In the genomic region with DNA sequence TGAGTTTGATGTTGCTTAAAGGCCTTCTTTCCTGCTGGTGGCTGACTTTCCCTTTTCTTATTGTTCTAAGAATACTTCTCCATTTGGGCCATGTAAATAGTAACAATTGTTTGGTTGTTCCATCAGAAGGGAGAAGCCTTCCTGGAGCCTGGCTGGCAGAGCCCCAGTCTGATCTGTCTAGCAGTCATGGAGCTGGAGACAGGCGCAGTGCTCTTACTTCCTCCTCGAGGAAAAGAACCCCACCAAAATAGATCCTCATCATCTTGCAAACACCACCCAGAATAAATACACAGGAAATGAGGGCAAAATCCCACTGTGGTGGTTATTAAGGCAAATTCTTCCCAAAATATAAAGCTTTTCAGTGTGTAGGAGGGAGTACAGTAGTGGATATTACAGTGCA, we compare ENCODE assay signal across 14 cellular contexts.
DNase-seq lines count a peak whose midpoint lies in the region; ATAC-seq, FAIRE-seq and TF ChIP-seq lines count a peak whose summit lies in the region.
"Had no signal": no experiment of that assay in that cellular context is flagged by ENCODE, and none has a peak within 500 bp of the region (broad histone marks: within the 10 kb centered on the region; RNA-seq: fewer than 3 reads in every experiment).

No MANE protein-coding gene starts in this region.

- peaks cover 32% of the 10 kb centered on the region for H3K4me1 ChIP-seq in endothelial cell of umbilical vein (ENCODE audit: control insufficient read depth, extremely low read depth, insufficient read depth, low read length)
- H3K4me1 ChIP-seq in mesodermal cell (ENCODE audit: control insufficient read depth, insufficient read depth, low read length, poor library complexity, severe bottlenecking), result peaks cover 10% of the 10 kb centered on the region

- intact Hi-C loops in endothelial cell of umbilical vein (cut with micrococcal nuclease), result no loop called here
- intact Hi-C loops in activated T-helper 1 cell treated with anti-CD3 and anti-CD28 coated beads, Interleukin-12 subunit alpha, Interleukin-12 subunit beta, Interleukin-2, Interleukin-4 antibody, amounts not matched to agents 30 ng/mL and 10 ng/mL and 1 ng/mL, durations not matched to agents 14 hours and 24 hours and 36 hours (cut with micrococcal nuclease), result no loop called here
- intact Hi-C loops in activated CD8-positive, alpha-beta T cell treated with anti-CD3 and anti-CD28 coated beads for 36 hours (cut with micrococcal nuclease), result no loop called here

- no peaks in the 10 kb centered on the region for H4K20me1 ChIP-seq in endothelial cell of umbilical vein (replicated peaks; ENCODE audit: control insufficient read depth, extremely low read depth, insufficient read depth, low read length)

- H3K27ac Mint-ChIP-seq in activated T-helper 1 cell treated with anti-CD3 and anti-CD28 coated beads, Interleukin-12 subunit alpha, Interleukin-12 subunit beta, Interleukin-2, Interleukin-4 antibody, amounts not matched to agents 30 ng/mL and 10 ng/mL and 1 ng/mL, durations not matched to agents 14 hours and 24 hours and 36 hours, result no peak overlapping the region
- H3K27ac Mint-ChIP-seq in activated CD8-positive, alpha-beta T cell treated with anti-CD3 and anti-CD28 coated beads for 36 hours, result no peak overlapping the region
- H3K27ac Mint-ChIP-seq: activated CD4-positive, alpha-beta T cell treated with anti-CD3 and anti-CD28 coated beads for 36 hours; activated T-helper 2 cell treated with anti-CD3 and anti-CD28 coated beads, Interferon-gamma antibody, Interleukin-2, Interleukin-4, amounts not matched to agents 10 μg/mL and 5 μg/mL and 100 μg/mL, durations not matched to agents 14 hours and 24 hours and 36 hours; B cell had no signal

- H3K9ac ChIP-seq in endothelial cell of umbilical vein (replicated peaks; ENCODE audit: extremely low read depth, insufficient read depth, low read length), result no peak overlapping the region

- POLR2A ChIA-PET in endothelial cell of umbilical vein (lab: Charles Lee), result no interaction called here
- POLR2A ChIA-PET in activated CD8-positive, alpha-beta T cell treated with anti-CD3 and anti-CD28 coated beads for 36 hours (lab: Charles Lee), result no interaction called here

- no peaks in the 10 kb centered on the region for H3K27me3 Mint-ChIP-seq in activated T-helper 1 cell treated with anti-CD3 and anti-CD28 coated beads, Interleukin-12 subunit alpha, Interleukin-12 subunit beta, Interleukin-2, Interleukin-4 antibody, amounts not matched to agents 30 ng/mL and 10 ng/mL and 1 ng/mL, durations not matched to agents 14 hours and 24 hours and 36 hours (ENCODE audit: insufficient read depth)
- H3K27me3 Mint-ChIP-seq in activated CD8-positive, alpha-beta T cell treated with anti-CD3 and anti-CD28 coated beads for 36 hours, result no peaks in the 10 kb centered on the region
- H3K27me3 Mint-ChIP-seq: activated CD4-positive, alpha-beta T cell treated with anti-CD3 and anti-CD28 coated beads for 36 hours; B cell; central memory CD8-positive, alpha-beta T cell had no signal

- H3K36me3 ChIP-seq in endothelial cell of umbilical vein (ENCODE audit: control insufficient read depth in 2 of 2, extremely low read depth in 1 of 2, insufficient read depth in 2 of 2, low read length in 2 of 2) (no peaks in the 10 kb centered on the region), mesodermal cell (ENCODE audit: control insufficient read depth, insufficient read depth, low read length) (no peaks in the 10 kb centered on the region)

- DNase-seq in AG10803 (ENCODE audit: low read depth) (peak; percentile 3), MV-4-11 (lab: John Stamatoyannopoulos, UW) (peak; percentile 30), endothelial cell of umbilical vein (ENCODE audit: low read depth, low spot score) (peak; percentile 50)
- DNase-seq in activated T-helper 1 cell treated with anti-CD3 and anti-CD28 coated beads, Interleukin-12 subunit alpha, Interleukin-12 subunit beta, Interleukin-2, Interleukin-4 antibody, amounts not matched to agents 30 ng/mL and 10 ng/mL and 1 ng/mL, durations not matched to agents 14 hours and 24 hours and 36 hours (ENCODE audit: low spot score), result no peak
- no peak for DNase-seq in effector CD4-positive, alpha-beta T cell
- no peak for DNase-seq in activated CD8-positive, alpha-beta T cell treated with anti-CD3 and anti-CD28 coated beads for 36 hours
- DNase-seq: activated CD4-positive, alpha-beta T cell treated with anti-CD3 and anti-CD28 coated beads for 36 hours; NCI-H2107; occipital lobe had no signal

- BruUV-seq in endothelial cell of umbilical vein (replicated peaks; lab: Mats Ljungman, UMichigan), result no TSS peak

- peak overlapping the region; percentile 35 for H3K27ac ChIP-seq in endothelial cell of umbilical vein (ENCODE audit: insufficient read depth, low read depth, low read length)
- H3K27ac ChIP-seq in mesodermal cell (ENCODE audit: low read depth, low read length, severe bottlenecking), result peak overlapping the region; percentile 51

- H2AFZ ChIP-seq in endothelial cell of umbilical vein (ENCODE audit: low read depth, low read length), result peak overlapping the region; percentile 75

- H3K79me2 ChIP-seq in endothelial cell of umbilical vein (ENCODE audit: control insufficient read depth, insufficient read depth, low read length), result no peaks in the 10 kb centered on the region

- H3K4me2 ChIP-seq in endothelial cell of umbilical vein (ENCODE audit: insufficient read depth, low read length), result no peak overlapping the region

- no peaks in the 10 kb centered on the region for H3K9me1 ChIP-seq in endothelial cell of umbilical vein (replicated peaks; ENCODE audit: control insufficient read depth, extremely low read depth, insufficient read depth, low read length)

- no peaks in the 10 kb centered on the region for H3K36me3 Mint-ChIP-seq in activated T-helper 1 cell treated with anti-CD3 and anti-CD28 coated beads, Interleukin-12 subunit alpha, Interleukin-12 subunit beta, Interleukin-2, Interleukin-4 antibody, amounts not matched to agents 30 ng/mL and 10 ng/mL and 1 ng/mL, durations not matched to agents 14 hours and 24 hours and 36 hours (ENCODE audit: low read depth)
- H3K36me3 Mint-ChIP-seq in activated CD8-positive, alpha-beta T cell treated with anti-CD3 and anti-CD28 coated beads for 36 hours (ENCODE audit: low read depth), result no peaks in the 10 kb centered on the region

- FAIRE-seq in endothelial cell of umbilical vein (lab: Jason Lieb, UNC), result peak; percentile 62

- H3K4me3 ChIP-seq in AG10803 (ENCODE audit: low read length) (no peak overlapping the region), endothelial cell of umbilical vein (replicated peaks in 1 of 3; ENCODE audit: insufficient read depth in 1 of 3, low read depth in 1 of 3, low read length in 3 of 3) (no peak overlapping the region), mesodermal cell (ENCODE audit: extremely low read depth, insufficient read depth, low read length, poor library complexity, severe bottlenecking) (no peak overlapping the region)

- TF ChIP-seq CTCF in AG10803 (conservative IDR thresholded peaks at IDR 0.05; ENCODE audit: low read length) (no peak), endothelial cell of umbilical vein (IDR thresholded peaks at IDR 0.05; ENCODE audit: extremely low read depth in 1 of 2, insufficient read depth in 1 of 2, low read depth in 1 of 2, low read length in 2 of 2) (no peak)
- no peak for TF ChIP-seq CTCF in activated CD8-positive, alpha-beta T cell treated with anti-CD3 and anti-CD28 coated beads for 36 hours (IDR thresholded peaks at IDR 0.05)

- H3K4me1 Mint-ChIP-seq in activated T-helper 1 cell treated with anti-CD3 and anti-CD28 coated beads, Interleukin-12 subunit alpha, Interleukin-12 subunit beta, Interleukin-2, Interleukin-4 antibody, amounts not matched to agents 30 ng/mL and 10 ng/mL and 1 ng/mL, durations not matched to agents 14 hours and 24 hours and 36 hours (ENCODE audit: low read depth), result peaks cover 9% of the 10 kb centered on the region
- H3K4me1 Mint-ChIP-seq in activated CD8-positive, alpha-beta T cell treated with anti-CD3 and anti-CD28 coated beads for 36 hours (ENCODE audit: low read depth), result no peaks in the 10 kb centered on the region
- H3K4me1 Mint-ChIP-seq: activated CD4-positive, alpha-beta T cell treated with anti-CD3 and anti-CD28 coated beads for 36 hours; central memory CD8-positive, alpha-beta T cell had no signal

- no CpG with 5 or more reads among the region's 2 CpGs for WGBS in mesodermal cell (ENCODE audit: insufficient coverage in 2 of 2), 2 experiments

- dilution Hi-C loops in endothelial cell of umbilical vein (cut with MboI; ENCODE audit: extremely low pct_ligation_motif_present, low sequenced_read_pairs), result no loop called here

- H3K9me3 ChIP-seq in endothelial cell of umbilical vein (replicated peaks; ENCODE audit: control insufficient read depth, insufficient read depth, low read length) (no peaks in the 10 kb centered on the region), mesodermal cell (ENCODE audit: control insufficient read depth, low read length) (no peaks in the 10 kb centered on the region)

- TF ChIP-seq POLR2A in endothelial cell of umbilical vein (IDR thresholded peaks at IDR 0.05; ENCODE audit: low read depth, low read length), result no peak

- no peaks in the 10 kb centered on the region for H3K9me3 Mint-ChIP-seq in activated T-helper 1 cell treated with anti-CD3 and anti-CD28 coated beads, Interleukin-12 subunit alpha, Interleukin-12 subunit beta, Interleukin-2, Interleukin-4 antibody, amounts not matched to agents 30 ng/mL and 10 ng/mL and 1 ng/mL, durations not matched to agents 14 hours and 24 hours and 36 hours
- no peaks in the 10 kb centered on the region for H3K9me3 Mint-ChIP-seq in activated CD8-positive, alpha-beta T cell treated with anti-CD3 and anti-CD28 coated beads for 36 hours
- H3K9me3 Mint-ChIP-seq: activated T-helper 2 cell treated with anti-CD3 and anti-CD28 coated beads, Interferon-gamma antibody, Interleukin-2, Interleukin-4, amounts not matched to agents 10 μg/mL and 5 μg/mL and 100 μg/mL, durations not matched to agents 14 hours and 24 hours and 36 hours; central memory CD8-positive, alpha-beta T cell had no signal

- no peak for ATAC-seq in activated CD8-positive, alpha-beta T cell treated with anti-CD3 and anti-CD28 coated beads for 36 hours
- no peak for ATAC-seq in HG03571 (IDR thresholded peaks at IDR 0.05; ENCODE audit: unreplicated experiment)
- ATAC-seq: activated CD4-positive, alpha-beta T cell treated with anti-CD3 and anti-CD28 coated beads for 36 hours had no signal

- no peaks in the 10 kb centered on the region for H3K27me3 ChIP-seq in endothelial cell of umbilical vein (ENCODE audit: control insufficient read depth in 2 of 2, insufficient read depth in 2 of 2, low read length in 2 of 2)

- CTCF ChIA-PET in endothelial cell of umbilical vein (lab: Charles Lee), result interaction anchor here (0.5 to 2.2 kb wide), 9 partner anchors 8 to 333 kb away, joined by 3 to 11 read pairs (median 3); no protein-coding TSS in a partner anchor
- CTCF ChIA-PET in activated CD8-positive, alpha-beta T cell treated with anti-CD3 and anti-CD28 coated beads for 36 hours (lab: Charles Lee), result interaction anchor here (0.9 kb wide), 1 partner anchor 12 kb away, joined by 3 read pairs; no protein-coding TSS in a partner anchor

- no peak overlapping the region for H3K4me3 Mint-ChIP-seq in activated T-helper 1 cell treated with anti-CD3 and anti-CD28 coated beads, Interleukin-12 subunit alpha, Interleukin-12 subunit beta, Interleukin-2, Interleukin-4 antibody, amounts not matched to agents 30 ng/mL and 10 ng/mL and 1 ng/mL, durations not matched to agents 14 hours and 24 hours and 36 hours
- H3K4me3 Mint-ChIP-seq in activated CD8-positive, alpha-beta T cell treated with anti-CD3 and anti-CD28 coated beads for 36 hours, result no peak overlapping the region
- H3K4me3 Mint-ChIP-seq: activated CD4-positive, alpha-beta T cell treated with anti-CD3 and anti-CD28 coated beads for 36 hours; B cell; central memory CD8-positive, alpha-beta T cell had no signal

Comparison
In these comparisons a context has a peak if more than half of its experiments do, and no peak if none do; other contexts are left out.
1. DNase-seq: peak in AG10803 (single experiment), MV-4-11 (single experiment) and endothelial cell of umbilical vein (single experiment); none in activated T-helper 1 cell treated with anti-CD3 and anti-CD28 coated beads, Interleukin-12 subunit alpha, Interleukin-12 subunit beta, Interleukin-2, Interleukin-4 antibody, amounts not matched to agents 30 ng/mL and 10 ng/mL and 1 ng/mL, durations not matched to agents 14 hours and 24 hours and 36 hours (single experiment), effector CD4-positive, alpha-beta T cell (single experiment) and activated CD8-positive, alpha-beta T cell treated with anti-CD3 and anti-CD28 coated beads for 36 hours (single experiment).